Comparison of ENCODE assay signal across 17 cellular contexts in the genomic region with DNA sequence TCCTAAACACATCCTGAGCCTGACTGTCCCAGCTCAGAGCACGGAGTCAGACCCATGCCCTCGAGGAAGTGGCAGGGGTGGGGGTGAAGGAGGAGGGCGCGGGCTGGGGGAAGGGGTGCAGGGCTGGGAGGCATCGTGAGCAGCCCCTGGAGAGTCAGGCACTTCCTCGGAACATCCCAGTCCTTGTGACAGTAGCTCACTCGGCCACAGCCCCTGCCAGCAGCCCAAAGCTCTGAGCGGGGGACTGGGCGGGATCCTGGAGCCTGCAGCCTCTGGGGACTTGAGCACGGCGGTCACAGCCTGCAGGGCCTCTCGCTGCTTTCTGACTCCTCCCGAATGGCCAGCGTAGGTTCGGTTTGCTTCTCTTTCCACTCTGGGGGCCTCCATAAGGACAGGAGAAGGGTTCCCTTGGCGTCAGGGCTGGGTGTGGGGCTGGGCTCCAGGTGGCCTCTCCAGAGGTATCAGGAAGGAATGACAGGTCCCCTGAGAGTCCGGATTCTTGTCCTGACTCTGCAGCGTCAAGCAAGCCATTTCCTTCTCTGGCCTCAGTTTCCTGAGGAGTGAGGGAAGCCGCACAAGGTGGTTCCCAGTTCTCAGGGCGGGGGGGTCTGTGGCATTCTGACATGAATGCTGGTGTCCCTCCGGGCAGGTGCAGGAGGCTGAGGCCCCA. TPM values are rescaled to one million over a fixed set of nuclear protein-coding genes. Genes with fewer than 3 reads are reported as not detected.
A peak's percentile ranks its signal among the peaks of the same experiment; 100 is the strongest.
DNase-seq lines count a peak whose midpoint lies in the region; ATAC-seq and TF ChIP-seq lines count a peak whose summit lies in the region.
"Had no signal": no experiment of that assay in that cellular context is flagged by ENCODE, and none has a peak within 500 bp of the region (broad histone marks: within the 10 kb centered on the region; RNA-seq: fewer than 3 reads in every experiment).

No MANE protein-coding gene starts in this region.

- no peak overlapping the region for H3K27ac ChIP-seq in endodermal cell (ENCODE audit: low read depth, low read length)
- H3K27ac ChIP-seq: C4-2B had no signal

- POLR2A ChIA-PET in WTC11 (lab: Charles Lee) = no interaction called here

- WGBS in endodermal cell (ENCODE audit: insufficient coverage in 1 of 2, insufficient read length in 1 of 2), 2 experiments = 78 to 87% methylated on average over 12 to 21 of the region's 21 CpGs

- no peak overlapping the region for H3K9ac ChIP-seq in endodermal cell (ENCODE audit: extremely low read depth, low read length, poor library complexity, severe bottlenecking)

- peak overlapping the region; percentile 42 for H3K4me3 Mint-ChIP-seq in stimulated activated naive CD8-positive, alpha-beta T cell treated with anti-CD3 and anti-CD28 coated beads, Interleukin-15, Interleukin-2, amounts not matched to agents 100 ng/mL and 50 ng/mL, for 24 hours
- no peak overlapping the region for H3K4me3 Mint-ChIP-seq in WTC11
- H3K4me3 Mint-ChIP-seq in endodermal cell = no peak overlapping the region
- peak overlapping the region; percentile 75 to 83 for H3K4me3 Mint-ChIP-seq in stimulated activated naive CD8-positive, alpha-beta T cell treated with anti-CD3 and anti-CD28 coated beads, Interleukin-15, amount 100 ng/mL, for 72 hours

- no peaks in the 10 kb centered on the region for H3K27me3 ChIP-seq in endodermal cell (ENCODE audit: control insufficient read depth, insufficient read depth, low read length, poor library complexity, severe bottlenecking)

- no peaks in the 10 kb centered on the region for H3K9me3 Mint-ChIP-seq in stimulated activated naive CD8-positive, alpha-beta T cell treated with anti-CD3 and anti-CD28 coated beads, Interleukin-15, Interleukin-2, amounts not matched to agents 100 ng/mL and 50 ng/mL, for 24 hours
- H3K9me3 Mint-ChIP-seq in WTC11 (no peaks in the 10 kb centered on the region), endodermal cell (no peaks in the 10 kb centered on the region)
- H3K9me3 Mint-ChIP-seq in stimulated activated naive CD8-positive, alpha-beta T cell treated with anti-CD3 and anti-CD28 coated beads, Interleukin-15, amount 100 ng/mL, for 72 hours = no peaks in the 10 kb centered on the region
- H3K9me3 Mint-ChIP-seq: IgD-negative memory B cell had no signal

- no peak overlapping the region for H3K4me3 ChIP-seq in endodermal cell (ENCODE audit: low read length)
- H3K4me3 ChIP-seq: HAP-1 had no signal

- no peaks in the 10 kb centered on the region for H3K27me3 Mint-ChIP-seq in stimulated activated naive CD8-positive, alpha-beta T cell treated with anti-CD3 and anti-CD28 coated beads, Interleukin-15, Interleukin-2, amounts not matched to agents 100 ng/mL and 50 ng/mL, for 24 hours
- H3K27me3 Mint-ChIP-seq in WTC11 (ENCODE audit: low read depth) = no peaks in the 10 kb centered on the region
- no peaks in the 10 kb centered on the region for H3K27me3 Mint-ChIP-seq in endodermal cell (ENCODE audit: insufficient read depth)
- H3K27me3 Mint-ChIP-seq in stimulated activated naive CD8-positive, alpha-beta T cell treated with anti-CD3 and anti-CD28 coated beads, Interleukin-15, amount 100 ng/mL, for 72 hours = no peaks in the 10 kb centered on the region
- H3K27me3 Mint-ChIP-seq: IgD-negative memory B cell had no signal

- TF ChIP-seq CTCF in WTC11 (IDR thresholded peaks at IDR 0.05) (no peak), endodermal cell (conservative IDR thresholded peaks at IDR 0.05) (no peak)

- peak overlapping the region; percentile 92 for H3K27ac Mint-ChIP-seq in stimulated activated naive CD8-positive, alpha-beta T cell treated with anti-CD3 and anti-CD28 coated beads, Interleukin-15, Interleukin-2, amounts not matched to agents 100 ng/mL and 50 ng/mL, for 24 hours
- H3K27ac Mint-ChIP-seq in WTC11 (no peak overlapping the region), endodermal cell (no peak overlapping the region)
- peak overlapping the region in 1 of 2 donors; percentile 85 for H3K27ac Mint-ChIP-seq in stimulated activated naive CD8-positive, alpha-beta T cell treated with anti-CD3 and anti-CD28 coated beads, Interleukin-15, amount 100 ng/mL, for 72 hours
- H3K27ac Mint-ChIP-seq: progenitor cell of endocrine pancreas had no signal

- no peaks in the 10 kb centered on the region for H3K36me3 ChIP-seq in endodermal cell (ENCODE audit: control insufficient read depth, insufficient read depth, low read length)
- H3K36me3 ChIP-seq: HAP-1 had no signal

- no peaks in the 10 kb centered on the region for H3K9me3 ChIP-seq in endodermal cell (ENCODE audit: control insufficient read depth, low read length)
- H3K9me3 ChIP-seq: HAP-1 had no signal

- no peaks in the 10 kb centered on the region for H3K4me1 ChIP-seq in endodermal cell (ENCODE audit: control insufficient read depth, insufficient read depth, low read length)
- H3K4me1 ChIP-seq: HAP-1 had no signal

- CTCF ChIA-PET in WTC11 (lab: Charles Lee) = interaction anchor here (0.6 to 3.2 kb wide), 5 partner anchors 9 to 528 kb away, joined by 3 to 16 read pairs (median 7); no protein-coding TSS in a partner anchor

- no peak for ATAC-seq in stimulated activated naive CD8-positive, alpha-beta T cell treated with anti-CD3 and anti-CD28 coated beads, Interleukin-15, Interleukin-2, amounts not matched to agents 100 U/mL and 50 U/mL, for 24 hours
- ATAC-seq in WTC11 (peak; percentile 31), HG02798 (IDR thresholded peaks at IDR 0.05; ENCODE audit: poor library complexity, unreplicated experiment) (no peak)
- ATAC-seq in stimulated activated naive CD8-positive, alpha-beta T cell treated with anti-CD3 and anti-CD28 coated beads, Interleukin-15, amount 100 ng/mL, for 72 hours = no peak
- ATAC-seq: esophagus mucosa had no signal

- no peak for DNase-seq in stimulated activated naive CD8-positive, alpha-beta T cell treated with anti-CD3 and anti-CD28 coated beads, Interleukin-15, Interleukin-2, amounts not matched to agents 100 U/mL and 50 U/mL, for 24 hours
- DNase-seq in WTC11 (ENCODE audit: low spot score) (no peak), endodermal cell (peak; percentile 63), SIG-M5 (lab: John Stamatoyannopoulos, UW) (no peak), SW480 (ENCODE audit: low spot score) (no peak)
- no peak for DNase-seq in stimulated activated naive CD8-positive, alpha-beta T cell treated with anti-CD3 and anti-CD28 coated beads, Interleukin-15, amount 100 ng/mL, for 72 hours
- DNase-seq: head of caudate nucleus, NCI-H1092 treated with DMSO at 0.1 percent for 48 hours, SHP77 treated with DMSO at 0.1 percent for 48 hours, substantia nigra had no signal

- H3K36me3 Mint-ChIP-seq in stimulated activated naive CD8-positive, alpha-beta T cell treated with anti-CD3 and anti-CD28 coated beads, Interleukin-15, Interleukin-2, amounts not matched to agents 100 ng/mL and 50 ng/mL, for 24 hours (ENCODE audit: low read depth) = peaks cover 45% of the 10 kb centered on the region
- H3K36me3 Mint-ChIP-seq in WTC11 (no peaks in the 10 kb centered on the region), endodermal cell (ENCODE audit: low read depth) (no peaks in the 10 kb centered on the region)

- H3K4me1 Mint-ChIP-seq in stimulated activated naive CD8-positive, alpha-beta T cell treated with anti-CD3 and anti-CD28 coated beads, Interleukin-15, Interleukin-2, amounts not matched to agents 100 ng/mL and 50 ng/mL, for 24 hours (ENCODE audit: low read depth) = peaks cover 100% of the 10 kb centered on the region
- H3K4me1 Mint-ChIP-seq in WTC11 (no peaks in the 10 kb centered on the region), endodermal cell (no peaks in the 10 kb centered on the region)
- H3K4me1 Mint-ChIP-seq in stimulated activated naive CD8-positive, alpha-beta T cell treated with anti-CD3 and anti-CD28 coated beads, Interleukin-15, amount 100 ng/mL, for 72 hours = peaks cover 100% of the 10 kb centered on the region

TF ChIP-seq in WTC11, 78 proteins besides CTCF, POLR2A, EP300 and RAD21:
- TF ChIP-seq CBFB (CRISPR knock-in tag; IDR thresholded peaks at IDR 0.05; ENCODE audit: low read depth) (no peak), TEAD4 (CRISPR knock-in tag; IDR thresholded peaks at IDR 0.05) (no peak)
- TF ChIP-seq, protein P1, sequence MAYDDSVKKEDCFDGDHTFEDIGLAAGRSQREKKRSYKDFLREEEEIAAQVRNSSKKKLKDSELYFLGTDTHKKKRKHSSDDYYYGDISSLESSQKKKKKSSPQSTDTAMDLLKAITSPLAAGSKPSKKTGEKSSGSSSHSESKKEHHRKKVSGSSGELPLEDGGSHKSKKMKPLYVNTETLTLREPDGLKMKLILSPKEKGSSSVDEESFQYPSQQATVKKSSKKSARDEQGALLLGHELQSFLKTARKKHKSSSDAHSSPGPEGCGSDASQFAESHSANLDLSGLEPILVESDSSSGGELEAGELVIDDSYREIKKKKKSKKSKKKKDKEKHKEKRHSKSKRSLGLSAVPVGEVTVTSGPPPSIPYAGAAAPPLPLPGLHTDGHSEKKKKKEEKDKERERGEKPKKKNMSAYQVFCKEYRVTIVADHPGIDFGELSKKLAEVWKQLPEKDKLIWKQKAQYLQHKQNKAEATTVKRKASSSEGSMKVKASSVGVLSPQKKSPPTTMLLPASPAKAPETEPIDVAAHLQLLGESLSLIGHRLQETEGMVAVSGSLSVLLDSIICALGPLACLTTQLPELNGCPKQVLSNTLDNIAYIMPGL (CRISPR knock-in tag; IDR thresholded peaks at IDR 0.05) = no peak

RNA-seq across cellular contexts. Expression of a gene that starts 20.9 kb away (rescaled TPM):
- total RNA-seq in WTC11 (2021) = 1.3 to 1.6 TPM (median 1.5 TPM) in 3 replicates
- 1 to 10 TPM in 1 of 2 donors, under 1 TPM in 1; 0.29 to 1.5 TPM for total RNA-seq in endodermal cell
- polyA plus RNA-seq in endodermal cell (2013, experiment 1 of 2) = 0.82 TPM
- 0.58 TPM for polyA plus RNA-seq in endodermal cell (2013, experiment 2 of 2)
- total RNA-seq: progenitor cell of endocrine pancreas had no signal

RNA-seq across cellular contexts. Expression of a gene that starts 55.1 kb away (rescaled TPM):
- 84.9 to 101 TPM (median 93.4 TPM) in 3 replicates for total RNA-seq in WTC11 (2021)
- 100 to 1,000 TPM; 188 to 211 TPM for total RNA-seq in endodermal cell
- polyA plus RNA-seq in endodermal cell (2013, experiment 1 of 2) = 230 TPM
- polyA plus RNA-seq in endodermal cell (2013, experiment 2 of 2) = 213 TPM

Comparison
In these comparisons a context has a peak if more than half of its experiments do, and no peak if none do; other contexts are left out.
1. H3K4me3 Mint-ChIP-seq: peak in stimulated activated naive CD8-positive, alpha-beta T cell treated with anti-CD3 and anti-CD28 coated beads, Interleukin-15, Interleukin-2, amounts not matched to agents 100 ng/mL and 50 ng/mL, for 24 hours (single experiment) and stimulated activated naive CD8-positive, alpha-beta T cell treated with anti-CD3 and anti-CD28 coated beads, Interleukin-15, amount 100 ng/mL, for 72 hours (2 of 2); none in WTC11 (single experiment) and endodermal cell (single experiment).